23 cellular contexts compared by ENCODE assay signal in genomic region chr12:47746073-47746472, GRCh38. TPM values are rescaled to one million over a fixed set of nuclear protein-coding genes. Genes with fewer than 3 reads are reported as not detected.
DNase-seq lines count a peak whose midpoint lies in the region; FAIRE-seq and TF ChIP-seq lines count a peak whose summit lies in the region.
"Had no signal": no experiment of that assay in that cellular context is flagged by ENCODE, and none has a peak within 500 bp of the region (broad histone marks: within the 10 kb centered on the region; RNA-seq: fewer than 3 reads in every experiment).

No MANE protein-coding gene starts in this region.

- H2AFZ ChIP-seq in neural progenitor cell (replicated peaks), result no peak overlapping the region

- H3K4me2 ChIP-seq in neural progenitor cell, result no peak overlapping the region
- H3K4me2 ChIP-seq: A549 had no signal

- FAIRE-seq in bronchial epithelial cell (lab: Jason Lieb, UNC), result peak; percentile 55
- FAIRE-seq: A549, G401.6, HepG2 had no signal

- TF ChIP-seq CTCF in GM13976 (IDR thresholded peaks at IDR 0.05; ENCODE audit: borderline replicate concordance, control extremely low read depth, extremely low read depth, insufficient read depth, missing control alignments) (no peak), bronchial epithelial cell (IDR thresholded peaks at IDR 0.05; ENCODE audit: insufficient read depth, low read length, severe bottlenecking) (no peak), neural progenitor cell (IDR thresholded peaks at IDR 0.05) (no peak), right atrium auricular region (IDR thresholded peaks at IDR 0.05) (no peak)

- no peaks in the 10 kb centered on the region for H3K9me3 Mint-ChIP-seq in neural progenitor cell

- in situ Hi-C loops in GM13976 (cut with MboI; ENCODE audit: low sequenced_read_pairs, unreplicated experiment) (no loop called here), HAP-1 (cut with MboI; ENCODE audit: low sequenced_read_pairs) (no loop called here)

- peaks cover 19% of the 10 kb centered on the region for H3K4me1 ChIP-seq in neural progenitor cell
- H3K4me1 ChIP-seq in HAP-1, result no peaks in the 10 kb centered on the region
- H3K4me1 ChIP-seq in right atrium auricular region, result peaks cover 0 to 30% of the 10 kb centered on the region in 2 donors

- H3K4me1 Mint-ChIP-seq in neural progenitor cell, result peaks cover 26% of the 10 kb centered on the region

- peak overlapping the region; percentile 51 for H3K4me3 Mint-ChIP-seq in neural progenitor cell

- peaks cover 9% of the 10 kb centered on the region for H3K27me3 Mint-ChIP-seq in neural progenitor cell (ENCODE audit: insufficient read depth, low read depth)

- no peaks in the 10 kb centered on the region for H3K9me3 ChIP-seq in neural progenitor cell (ENCODE audit: low read depth)
- no peaks in the 10 kb centered on the region for H3K9me3 ChIP-seq in HAP-1
- no peaks in the 10 kb centered on the region for H3K9me3 ChIP-seq in right atrium auricular region
- H3K9me3 ChIP-seq: A549 had no signal

- H3K36me3 Mint-ChIP-seq in neural progenitor cell, result no peaks in the 10 kb centered on the region

- no peaks in the 10 kb centered on the region for H3K79me2 ChIP-seq in neural progenitor cell (ENCODE audit: low read depth)

- no peaks in the 10 kb centered on the region for H3K36me3 ChIP-seq in bronchial epithelial cell (ENCODE audit: control insufficient read depth, insufficient read depth, low read length)
- no peaks in the 10 kb centered on the region for H3K36me3 ChIP-seq in neural progenitor cell
- H3K36me3 ChIP-seq in HAP-1 (replicated peaks), result no peaks in the 10 kb centered on the region
- H3K36me3 ChIP-seq in right atrium auricular region, result peaks cover 9% of the 10 kb centered on the region

- H3K27me3 ChIP-seq in bronchial epithelial cell (ENCODE audit: control insufficient read depth, insufficient read depth, low read length) (no peaks in the 10 kb centered on the region), neural progenitor cell (no peaks in the 10 kb centered on the region), HAP-1 (ENCODE audit: low read depth) (no peaks in the 10 kb centered on the region; the same call in 1 of the 2 replicates), right atrium auricular region (no peaks in the 10 kb centered on the region)

- no peak overlapping the region for H3K4me3 ChIP-seq in bronchial epithelial cell (ENCODE audit: low read depth, low read length)
- no peak overlapping the region for H3K4me3 ChIP-seq in neural progenitor cell
- H3K4me3 ChIP-seq in HAP-1, result no peak overlapping the region
- no peak overlapping the region for H3K4me3 ChIP-seq in right atrium auricular region
- H3K4me3 ChIP-seq: A549 had no signal

- no peak overlapping the region for H3K27ac Mint-ChIP-seq in neural progenitor cell

- DNase-seq in GM13976 (ENCODE audit: low spot score) (peak; percentile 25), bronchial epithelial cell (ENCODE audit: low read depth) (no peak), neural progenitor cell (ENCODE audit: low spot score) (no peak), substantia nigra (lab: John Stamatoyannopoulos, UW) (no peak), C1 segment of cervical spinal cord (lab: John Stamatoyannopoulos, UW) (no peak), HAP-1 (ENCODE audit: low spot score in 2 of 2) (no peak), right atrium auricular region (ENCODE audit: low spot score) (no peak)
- DNase-seq: AML-193, DMS53, GOT3, Karpas-422, NCI-H1092, NCI-H1417 treated with DMSO at 0.1 percent for 48 hours, NCI-H1694 treated with DMSO at 0.1 percent for 48 hours, NCI-H2081, NCI-H2227 treated with DMSO at 0.1 percent for 48 hours, NCI-H510A, NCI-H69, SHP77 treated with DMSO at 0.1 percent for 48 hours had no signal

- H3K9ac ChIP-seq in neural progenitor cell, result no peak overlapping the region

- no peaks in the 10 kb centered on the region for H4K20me1 ChIP-seq in neural progenitor cell (ENCODE audit: low read depth)

- H3K27ac ChIP-seq in neural progenitor cell, result no peak overlapping the region
- peak overlapping the region; percentile 65 for H3K27ac ChIP-seq in substantia nigra (ENCODE audit: low read depth, low read length, poor library complexity, severe bottlenecking)
- H3K27ac ChIP-seq in right atrium auricular region, result no peak overlapping the region
- H3K27ac ChIP-seq: A549 had no signal

- peaks cover 5% of the 10 kb centered on the region for H3F3A ChIP-seq in neural progenitor cell (ENCODE audit: low read depth)

RNA-seq across cellular contexts. Expression of gene RAPGEF3, which starts 12.6 kb away (rescaled TPM):
- total RNA-seq in bronchial epithelial cell, result 0.90 and 3.9 TPM in 2 replicates
- 0.58 and 1.2 TPM in 2 replicates for total RNA-seq in neural progenitor cell (ENCODE audit: low replicate concordance)
- 10 to 100 TPM; 19.8 to 26.8 TPM for total RNA-seq in right atrium auricular region

RNA-seq across cellular contexts. Expression of gene ENDOU, which starts 20.8 kb away (rescaled TPM):
- 0.38 TPM in 1 of 2 replicates, not detected in the other for total RNA-seq in bronchial epithelial cell
- not detected in 2 replicates for total RNA-seq in neural progenitor cell (ENCODE audit: low replicate concordance)
- total RNA-seq in right atrium auricular region, result 1 to 10 TPM in 1 of 2 donors, under 1 TPM in 1; 0.55 to 2.1 TPM
- total RNA-seq: HepG2, HT1080 had no signal

RNA-seq across cellular contexts. Expression of gene SLC48A1, which starts 27.0 kb away (rescaled TPM):
- total RNA-seq in bronchial epithelial cell, result 7.3 and 10.3 TPM in 2 replicates
- 8.3 and 16.7 TPM in 2 replicates for total RNA-seq in neural progenitor cell (ENCODE audit: low replicate concordance)
- total RNA-seq in right atrium auricular region, result 10 to 100 TPM; 48.9 to 52.0 TPM

RNA-seq across cellular contexts. Expression of gene RPAP3, which starts 40.2 kb away (rescaled TPM):
- 7.6 and 9.9 TPM in 2 replicates for total RNA-seq in bronchial epithelial cell
- total RNA-seq in neural progenitor cell (ENCODE audit: low replicate concordance), result 42.7 and 61.9 TPM in 2 replicates
- total RNA-seq in right atrium auricular region, result 10 to 100 TPM; 12.2 to 14.3 TPM
